In the genomic region with DNA sequence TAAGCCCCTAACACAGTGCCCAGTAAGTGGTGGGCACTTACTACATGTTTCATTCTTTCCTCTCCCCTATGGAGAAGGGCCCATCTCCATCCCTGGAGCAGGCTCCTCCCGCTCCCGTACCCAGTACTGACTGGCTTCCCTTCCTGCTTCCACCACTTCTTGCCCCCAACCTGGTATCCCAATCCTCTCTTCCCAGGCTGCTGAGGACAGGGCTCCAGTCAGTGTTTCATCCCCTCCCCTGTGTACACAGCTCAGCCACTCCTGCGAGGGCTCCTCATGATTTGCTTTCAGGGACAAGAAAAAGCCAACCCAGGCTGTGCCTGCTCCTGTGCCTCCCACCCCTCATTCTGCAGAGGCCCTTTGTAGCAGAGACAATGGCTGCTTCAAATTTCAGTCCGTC, we compare ENCODE assay signal across 1 cellular context.
A peak's percentile ranks its signal among the peaks of the same experiment; 100 is the strongest.
TF ChIP-seq lines count a peak whose summit lies in the region.

No MANE protein-coding gene starts in this region.

TF ChIP-seq in WTC11, 78 proteins besides CTCF, POLR2A, EP300 and RAD21:
- TF ChIP-seq PRRX2 (CRISPR knock-in tag; IDR thresholded peaks at IDR 0.05) = no peak
- TF ChIP-seq, protein P1, sequence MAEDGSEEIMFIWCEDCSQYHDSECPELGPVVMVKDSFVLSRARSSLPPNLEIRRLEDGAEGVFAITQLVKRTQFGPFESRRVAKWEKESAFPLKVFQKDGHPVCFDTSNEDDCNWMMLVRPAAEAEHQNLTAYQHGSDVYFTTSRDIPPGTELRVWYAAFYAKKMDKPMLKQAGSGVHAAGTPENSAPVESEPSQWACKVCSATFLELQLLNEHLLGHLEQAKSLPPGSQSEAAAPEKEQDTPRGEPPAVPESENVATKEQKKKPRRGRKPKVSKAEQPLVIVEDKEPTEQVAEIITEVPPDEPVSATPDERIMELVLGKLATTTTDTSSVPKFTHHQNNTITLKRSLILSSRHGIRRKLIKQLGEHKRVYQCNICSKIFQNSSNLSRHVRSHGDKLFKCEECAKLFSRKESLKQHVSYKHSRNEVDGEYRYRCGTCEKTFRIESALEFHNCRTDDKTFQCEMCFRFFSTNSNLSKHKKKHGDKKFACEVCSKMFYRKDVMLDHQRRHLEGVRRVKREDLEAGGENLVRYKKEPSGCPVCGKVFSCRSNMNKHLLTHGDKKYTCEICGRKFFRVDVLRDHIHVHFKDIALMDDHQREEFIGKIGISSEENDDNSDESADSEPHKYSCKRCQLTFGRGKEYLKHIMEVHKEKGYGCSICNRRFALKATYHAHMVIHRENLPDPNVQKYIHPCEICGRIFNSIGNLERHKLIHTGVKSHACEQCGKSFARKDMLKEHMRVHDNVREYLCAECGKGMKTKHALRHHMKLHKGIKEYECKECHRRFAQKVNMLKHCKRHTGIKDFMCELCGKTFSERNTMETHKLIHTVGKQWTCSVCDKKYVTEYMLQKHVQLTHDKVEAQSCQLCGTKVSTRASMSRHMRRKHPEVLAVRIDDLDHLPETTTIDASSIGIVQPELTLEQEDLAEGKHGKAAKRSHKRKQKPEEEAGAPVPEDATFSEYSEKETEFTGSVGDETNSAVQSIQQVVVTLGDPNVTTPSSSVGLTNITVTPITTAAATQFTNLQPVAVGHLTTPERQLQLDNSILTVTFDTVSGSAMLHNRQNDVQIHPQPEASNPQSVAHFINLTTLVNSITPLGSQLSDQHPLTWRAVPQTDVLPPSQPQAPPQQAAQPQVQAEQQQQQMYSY (CRISPR knock-in tag; IDR thresholded peaks at IDR 0.05) = peak; percentile 67
